ENCODE assay signal across 7 cellular contexts in the genomic region with DNA sequence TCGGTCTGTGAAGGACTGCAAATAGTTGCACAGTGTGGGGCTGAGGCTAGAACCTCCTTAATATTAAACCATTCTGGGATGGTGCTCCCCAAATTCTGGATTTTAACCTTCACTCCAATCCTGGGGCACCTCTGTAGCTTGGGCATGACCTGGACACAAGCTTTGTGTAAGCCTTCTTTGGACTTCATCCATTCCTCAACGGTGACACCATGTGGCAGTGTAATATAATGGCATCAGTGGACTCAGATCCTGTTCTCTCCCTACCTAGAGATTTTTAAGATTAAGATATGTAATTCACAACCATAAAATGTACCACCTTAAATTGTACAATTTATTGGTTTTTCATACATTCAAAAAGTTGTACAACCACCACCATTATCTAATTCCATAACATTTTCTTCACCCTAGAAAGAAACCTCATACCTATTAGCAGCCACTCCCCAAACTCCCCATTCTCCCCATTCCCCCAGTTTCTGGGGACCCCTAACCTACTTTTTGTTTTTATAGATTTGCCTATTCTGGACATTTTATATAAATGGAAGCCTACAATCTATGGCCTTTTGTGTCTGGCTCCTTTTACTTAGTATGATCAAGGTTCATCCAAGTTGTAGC. TPM values are rescaled to one million over a fixed set of nuclear protein-coding genes. Genes with fewer than 3 reads are reported as not detected.
DNase-seq lines count a peak whose midpoint lies in the region; ATAC-seq and TF ChIP-seq lines count a peak whose summit lies in the region.

No MANE protein-coding gene starts in this region.

- ATAC-seq in HG03095 (IDR thresholded peaks at IDR 0.05; ENCODE audit: unreplicated experiment) (no peak), HG03280 (IDR thresholded peaks at IDR 0.05; ENCODE audit: unreplicated experiment) (no peak)

- H3K27ac ChIP-seq in Karpas-422 (ENCODE audit: low read length) (no peak overlapping the region), osteoblast (ENCODE audit: low read depth, low read length) (no peak overlapping the region)

- H3K4me1 ChIP-seq in Karpas-422 (ENCODE audit: low read length) (peaks cover 13% of the 10 kb centered on the region), osteoblast (ENCODE audit: insufficient read depth, low read length) (peaks cover 12% of the 10 kb centered on the region)

- H3K4me2 ChIP-seq in Karpas-422 (ENCODE audit: low read depth, low read length, poor library complexity, severe bottlenecking) (no peak overlapping the region), osteoblast (ENCODE audit: insufficient read depth, low read length) (no peak overlapping the region)

- H4K20me1 ChIP-seq in Karpas-422 (ENCODE audit: insufficient read depth, low read depth, low read length) (no peaks in the 10 kb centered on the region), osteoblast (ENCODE audit: insufficient read depth, low read length) (no peaks in the 10 kb centered on the region)

- H3K27me3 ChIP-seq in Karpas-422 (ENCODE audit: low read length) (no peaks in the 10 kb centered on the region), osteoblast (ENCODE audit: insufficient read depth, low read length) (no peaks in the 10 kb centered on the region)

- H3K4me3 ChIP-seq in Karpas-422 (ENCODE audit: low read length) (no peak overlapping the region), epithelial cell of proximal tubule (ENCODE audit: low read depth, low read length) (no peak overlapping the region), osteoblast (ENCODE audit: insufficient read depth, low read length) (no peak overlapping the region)

- H3K9ac ChIP-seq in Karpas-422 (ENCODE audit: low read length) = no peak overlapping the region

- peak; percentile 65 for DNase-seq in EL
- DNase-seq in Karpas-422 = peak; percentile 76
- DNase-seq in RPMI8226 = peak; percentile 66
- no peak for DNase-seq in epithelial cell of proximal tubule (ENCODE audit: low read depth)
- peak; percentile 83 for DNase-seq in osteoblast (ENCODE audit: insufficient read length, low spot score, missing footprints)

- H2AFZ ChIP-seq in Karpas-422 (ENCODE audit: low read length) (no peak overlapping the region), osteoblast (ENCODE audit: low read length) (no peak overlapping the region)

- no peaks in the 10 kb centered on the region for H3K9me2 ChIP-seq in Karpas-422 (replicated peaks; ENCODE audit: insufficient read depth, low read length)

- peak; percentile 69 for TF ChIP-seq CTCF in epithelial cell of proximal tubule (conservative IDR thresholded peaks at IDR 0.05; ENCODE audit: low read depth, low read length)
- TF ChIP-seq CTCF in osteoblast (IDR thresholded peaks at IDR 0.05; ENCODE audit: extremely low read depth, low read depth, low read length) = peak; percentile 60

- H3K9me3 ChIP-seq in Karpas-422 (ENCODE audit: low read length) (no peaks in the 10 kb centered on the region), osteoblast (ENCODE audit: low read depth, low read length) (no peaks in the 10 kb centered on the region)

- H3K36me3 ChIP-seq in Karpas-422 (ENCODE audit: insufficient read depth, low read length) = no peaks in the 10 kb centered on the region
- H3K36me3 ChIP-seq in osteoblast (ENCODE audit: insufficient read depth, low read length) = no peaks in the 10 kb centered on the region

- H3K79me2 ChIP-seq in Karpas-422 (ENCODE audit: low read length) (no peaks in the 10 kb centered on the region), osteoblast (ENCODE audit: insufficient read depth, low read length) (no peaks in the 10 kb centered on the region)

RNA-seq across cellular contexts. Expression of gene PLGRKT, which starts 4.8 kb away (rescaled TPM):
- total RNA-seq in Karpas-422 (2014; rRNA removed; shearing (Covaris generic); ENCODE audit: low replicate concordance) = 18.7 and 53.1 TPM in 2 replicates
- total RNA-seq in epithelial cell of proximal tubule = 28.5 and 49.0 TPM in 2 replicates
- total RNA-seq in osteoblast = 15.6 and 18.3 TPM in 2 replicates

RNA-seq across cellular contexts. Expression of gene CD274, which starts 7.8 kb away (rescaled TPM):
- total RNA-seq in Karpas-422 (2014; rRNA removed; shearing (Covaris generic); ENCODE audit: low replicate concordance) = 0.11 and 0.29 TPM in 2 replicates
- total RNA-seq in epithelial cell of proximal tubule = 16.1 and 22.1 TPM in 2 replicates
- 0.72 and 1.5 TPM in 2 replicates for total RNA-seq in osteoblast
